ENCODE assay signal across 24 cellular contexts in genomic region chr2:74361327-74361726, GRCh38. TPM values are rescaled to one million over a fixed set of nuclear protein-coding genes. Genes with fewer than 3 reads are reported as not detected.
DNase-seq lines count a peak whose midpoint lies in the region; ATAC-seq, FAIRE-seq and TF ChIP-seq lines count a peak whose summit lies in the region.
"Had no signal": no experiment of that assay in that cellular context is flagged by ENCODE, and none has a peak within 500 bp of the region (broad histone marks: within the 10 kb centered on the region; RNA-seq: fewer than 3 reads in every experiment).

No MANE protein-coding gene starts in this region.

- H3K9me3 ChIP-seq in breast epithelium (no peaks in the 10 kb centered on the region), K562 (replicated peaks; ENCODE audit: control insufficient read depth, insufficient read depth, low read depth, low read length) (no peaks in the 10 kb centered on the region), neural progenitor cell (ENCODE audit: low read depth) (no peaks in the 10 kb centered on the region)

- no peak for TF ChIP-seq EP300 in K562 (IDR thresholded peaks at IDR 0.05; ENCODE audit: low read length)

- TF ChIP-seq RAD21 in K562 (CRISPR knock-in tag; conservative IDR thresholded peaks at IDR 0.05 in 1 of 2, IDR thresholded peaks at IDR 0.05 in 1 of 2), result no peak

- no peak overlapping the region for H3K4me3 Mint-ChIP-seq in MCF 10A (ENCODE audit: unreplicated experiment)
- peak overlapping the region; percentile 59 for H3K4me3 Mint-ChIP-seq in neural progenitor cell
- no peak overlapping the region for H3K4me3 Mint-ChIP-seq in activated CD4-positive, alpha-beta memory T cell treated with anti-CD3 and anti-CD28 coated beads, Interleukin-2, amount 10 ng/mL, durations not matched to agents 7 days and 5 days
- H3K4me3 Mint-ChIP-seq: CD8-positive, alpha-beta T cell had no signal

- H3K27me3 Mint-ChIP-seq in MCF 10A (ENCODE audit: insufficient read depth, unreplicated experiment), result no peaks in the 10 kb centered on the region
- peaks cover 6% of the 10 kb centered on the region for H3K27me3 Mint-ChIP-seq in neural progenitor cell (ENCODE audit: insufficient read depth, low read depth)
- H3K27me3 Mint-ChIP-seq in activated CD4-positive, alpha-beta memory T cell treated with anti-CD3 and anti-CD28 coated beads, Interleukin-2, amount 10 ng/mL, durations not matched to agents 7 days and 5 days, result no peaks in the 10 kb centered on the region

- no peaks in the 10 kb centered on the region for H4K20me1 ChIP-seq in K562 (replicated peaks; ENCODE audit: control insufficient read depth, insufficient read depth, low read length)
- no peaks in the 10 kb centered on the region for H4K20me1 ChIP-seq in neural progenitor cell (ENCODE audit: low read depth)

- H3K27ac ChIP-seq in breast epithelium (no peak overlapping the region), K562 (ENCODE audit: extremely low read depth, low read depth, low read length) (no peak overlapping the region), neural progenitor cell (no peak overlapping the region), RWPE1 (no peak overlapping the region)
- H3K27ac ChIP-seq: 22Rv1, HL-60 had no signal

- no peaks in the 10 kb centered on the region for H3K9me1 ChIP-seq in K562 (ENCODE audit: control insufficient read depth, insufficient read depth, low read length)

- H3K9ac ChIP-seq in K562 (ENCODE audit: insufficient read depth in 1 of 2, low read depth in 2 of 2, low read length in 2 of 2) (no peak overlapping the region), neural progenitor cell (no peak overlapping the region)

- DNase-seq in MCF 10A (ENCODE audit: unreplicated experiment) (no peak), breast epithelium (ENCODE audit: low spot score in 2 of 2) (no peak), K562 (ENCODE audit: extremely low read depth in 1 of 4, low spot score in 3 of 4) (no peak), neural progenitor cell (ENCODE audit: low spot score) (no peak), RWPE1 (ENCODE audit: low spot score) (no peak), ureter (ENCODE audit: low spot score) (no peak)
- DNase-seq in activated CD4-positive, alpha-beta memory T cell treated with anti-CD3 and anti-CD28 coated beads, Interleukin-2, amount 10 ng/mL, durations not matched to agents 7 days and 5 days, result no peak
- DNase-seq: AML-193; C1 segment of cervical spinal cord; CD8-positive, alpha-beta T cell; MV-4-11; NCI-H1105 treated with DMSO at 0.1 percent for 48 hours; NCI-H2029 treated with DMSO at 0.1 percent for 48 hours; NCI-H345; NCI-H524; NCI-H774; NK-92 treated with Interleukin-12 subunit alpha and Interleukin-12 subunit beta, amount 100 ng/mL, for 24 hours; Right ventricle myocardium superior had no signal

- FAIRE-seq in K562 (lab: Jason Lieb, UNC), result no peak
- FAIRE-seq: G401.6, GM19239, RCC 7860 had no signal

- ATAC-seq in K562, result no peak
- ATAC-seq in GM18867 (IDR thresholded peaks at IDR 0.05; ENCODE audit: unreplicated experiment), result no peak
- ATAC-seq: CD8-positive, alpha-beta T cell had no signal

- no peaks in the 10 kb centered on the region for H3F3A ChIP-seq in neural progenitor cell (ENCODE audit: low read depth)

- TF ChIP-seq CTCF in MCF 10A (IDR thresholded peaks at IDR 0.05; ENCODE audit: unreplicated experiment), result no peak
- no peak for TF ChIP-seq CTCF in breast epithelium (IDR thresholded peaks at IDR 0.05)
- TF ChIP-seq CTCF in K562 (IDR thresholded peaks at IDR 0.05 in 2 of 3, conservative IDR thresholded peaks at IDR 0.05 in 1 of 3; ENCODE audit: insufficient read depth in 2 of 3, low read depth in 1 of 3, low read length in 3 of 3), result no peak
- no peak for TF ChIP-seq CTCF in neural progenitor cell (IDR thresholded peaks at IDR 0.05)
- TF ChIP-seq CTCF in RWPE1 (conservative IDR thresholded peaks at IDR 0.05; ENCODE audit: low read depth), result no peak

- H3K4me2 ChIP-seq in K562 (ENCODE audit: insufficient read depth, low read length) (no peak overlapping the region), neural progenitor cell (no peak overlapping the region)

- 75% methylated on average over 10 of the region's 11 CpGs for WGBS in K562 (ENCODE audit: insufficient coverage, low coverage, missing lambda C conversion rate)

- H3K27ac Mint-ChIP-seq in MCF 10A (ENCODE audit: low read depth, unreplicated experiment) (no peak overlapping the region), neural progenitor cell (no peak overlapping the region)
- no peak overlapping the region for H3K27ac Mint-ChIP-seq in activated CD4-positive, alpha-beta memory T cell treated with anti-CD3 and anti-CD28 coated beads, Interleukin-2, amount 10 ng/mL, durations not matched to agents 7 days and 5 days
- H3K27ac Mint-ChIP-seq: CD8-positive, alpha-beta T cell had no signal

- intact Hi-C loops in MCF 10A (cut with micrococcal nuclease) (no loop called here), breast epithelium (cut with DNase I; ENCODE audit: low total_unique reads) (loop anchor here (5.0 kb wide), 1 partner anchor 944 kb away; no protein-coding TSS in a partner anchor), K562 (cut with micrococcal nuclease) (no loop called here)

- CTCF ChIA-PET in MCF 10A (lab: Yijun Ruan, JAX), result interaction anchor here (0.6 to 1.9 kb wide), 3 partner anchors 26 to 111 kb away, joined by 3 to 9 read pairs (median 4); no protein-coding TSS in a partner anchor
- CTCF ChIA-PET in K562 (lab: Yijun Ruan, JAX; ENCODE audit: low intra/inter-chr PET ratio), result no interaction called here
- CTCF ChIA-PET in RWPE1 (lab: Yijun Ruan, JAX), result interaction anchor here (0.6 kb wide), 1 partner anchor 27 kb away, joined by 3 read pairs; no protein-coding TSS in a partner anchor
- CTCF ChIA-PET in activated CD4-positive, alpha-beta memory T cell treated with anti-CD3 and anti-CD28 coated beads, Interleukin-2, amount 10 ng/mL, durations not matched to agents 7 days and 5 days (lab: Charles Lee), result interaction anchor here (1.3 kb wide), 1 partner anchor 26 kb away, joined by 5 read pairs; no protein-coding TSS in a partner anchor

- POLR2A ChIA-PET in MCF 10A (lab: Yijun Ruan, JAX), result no interaction called here
- POLR2A ChIA-PET in K562 (lab: Yijun Ruan, JAX), result interaction anchor here (0.6 to 1.2 kb wide), 2 partner anchors 8 to 506 kb away, joined by 3 read pairs; no protein-coding TSS in a partner anchor
- POLR2A ChIA-PET in RWPE1 (lab: Yijun Ruan, JAX; ENCODE audit: low non-redundant PET), result no interaction called here
- POLR2A ChIA-PET in activated CD4-positive, alpha-beta memory T cell treated with anti-CD3 and anti-CD28 coated beads, Interleukin-2, amount 10 ng/mL, durations not matched to agents 7 days and 5 days (lab: Charles Lee), result no interaction called here

- TSS peak; percentile 67 for BruUV-seq in MCF 10A (replicated peaks; lab: Mats Ljungman, UMichigan)
- BruUV-seq in K562 (replicated peaks; lab: Mats Ljungman, UMichigan), result TSS peak; percentile 63

- H3K4me1 Mint-ChIP-seq in MCF 10A (ENCODE audit: insufficient read depth, unreplicated experiment) (no peaks in the 10 kb centered on the region), neural progenitor cell (no peaks in the 10 kb centered on the region)
- no peaks in the 10 kb centered on the region for H3K4me1 Mint-ChIP-seq in activated CD4-positive, alpha-beta memory T cell treated with anti-CD3 and anti-CD28 coated beads, Interleukin-2, amount 10 ng/mL, durations not matched to agents 7 days and 5 days

- no peaks in the 10 kb centered on the region for H3K79me2 ChIP-seq in K562 (ENCODE audit: control insufficient read depth, insufficient read depth, low read length)
- H3K79me2 ChIP-seq in neural progenitor cell (ENCODE audit: low read depth), result no peaks in the 10 kb centered on the region

- no peaks in the 10 kb centered on the region for H3K4me1 ChIP-seq in breast epithelium
- no peaks in the 10 kb centered on the region for H3K4me1 ChIP-seq in K562 (replicated peaks in 1 of 2; ENCODE audit: control insufficient read depth in 2 of 2, insufficient read depth in 2 of 2, low read length in 2 of 2)
- H3K4me1 ChIP-seq in neural progenitor cell, result no peaks in the 10 kb centered on the region

- TF ChIP-seq POLR2A in breast epithelium (IDR thresholded peaks at IDR 0.05) (no peak), K562 (conservative IDR thresholded peaks at IDR 0.05) (no peak)

- no peaks in the 10 kb centered on the region for H3K9me3 Mint-ChIP-seq in MCF 10A (ENCODE audit: unreplicated experiment)
- H3K9me3 Mint-ChIP-seq in neural progenitor cell, result no peaks in the 10 kb centered on the region
- H3K9me3 Mint-ChIP-seq in activated CD4-positive, alpha-beta memory T cell treated with anti-CD3 and anti-CD28 coated beads, Interleukin-2, amount 10 ng/mL, durations not matched to agents 7 days and 5 days, result no peaks in the 10 kb centered on the region
- H3K9me3 Mint-ChIP-seq: CD8-positive, alpha-beta T cell had no signal

- H3K4me3 ChIP-seq in breast epithelium (no peak overlapping the region), K562 (no peak overlapping the region), neural progenitor cell (no peak overlapping the region)

- in situ Hi-C loops in K562 (cut with MboI), result no loop called here

- peaks cover 22% of the 10 kb centered on the region for H3K36me3 ChIP-seq in breast epithelium
- H3K36me3 ChIP-seq in K562 (ENCODE audit: control insufficient read depth, insufficient read depth, low read length), result peaks cover 57% of the 10 kb centered on the region; the same call in 2 of the 3 replicates
- H3K36me3 ChIP-seq in neural progenitor cell, result no peaks in the 10 kb centered on the region

- H3K27me3 ChIP-seq in breast epithelium, result no peaks in the 10 kb centered on the region
- H3K27me3 ChIP-seq in K562 (ENCODE audit: control insufficient read depth in 2 of 2, insufficient read depth in 2 of 2, low read length in 2 of 2), result no peaks in the 10 kb centered on the region
- no peaks in the 10 kb centered on the region for H3K27me3 ChIP-seq in neural progenitor cell

- H3K36me3 Mint-ChIP-seq in MCF 10A (ENCODE audit: insufficient read depth, unreplicated experiment) (peaks cover 43% of the 10 kb centered on the region), neural progenitor cell (peaks cover 50% of the 10 kb centered on the region)
- H3K36me3 Mint-ChIP-seq in activated CD4-positive, alpha-beta memory T cell treated with anti-CD3 and anti-CD28 coated beads, Interleukin-2, amount 10 ng/mL, durations not matched to agents 7 days and 5 days (ENCODE audit: low read depth), result peaks cover 53% of the 10 kb centered on the region

- H2AFZ ChIP-seq in K562 (ENCODE audit: low read depth, low read length), result no peak overlapping the region
- no peak overlapping the region for H2AFZ ChIP-seq in neural progenitor cell (replicated peaks)

RNA-seq across cellular contexts. Expression of gene SLC4A5, which starts 18.1 kb away (rescaled TPM):
- total RNA-seq in MCF 10A (2022), result 0.12 and 0.70 TPM in 2 replicates
- total RNA-seq in breast epithelium, result 1 to 10 TPM; 2.1 to 9.2 (median 6.2) TPM
- 0.12 TPM in 1 of 2 replicates, not detected in the other for total RNA-seq in K562 (2011; cell fraction: chromatin; rRNA removed; ENCODE audit: low replicate concordance)
- total RNA-seq in K562 (2011; cell fraction: nucleolus; rRNA removed), result not detected in 2 replicates
- total RNA-seq in K562 (2011; cell fraction: nucleoplasm; rRNA removed), result not detected in 2 replicates
- 0.05 TPM in 1 of 2 replicates, not detected in the other for total RNA-seq in K562 (2014; rRNA removed)
- 0.03 TPM in 1 of 2 replicates, not detected in the other for total RNA-seq in K562 (2014; rRNA removed; fragmentation: Illumina TruSeq; extraction: Trizol)
- total RNA-seq in K562 (2015; rRNA removed; fragmentation: Illumina TruSeq; extraction: Trizol), result 0.34 and 0.69 TPM in 2 replicates
- 0.42 TPM in 1 of 2 replicates, not detected in the other for total RNA-seq in K562 (2021)
- polyA plus RNA-seq in K562 (2011; rRNA removed), result 0.03 and 0.05 TPM in 2 replicates
- 0.12 TPM in 1 of 2 replicates, not detected in the other for polyA plus RNA-seq in K562 (2011; cell fraction: cytosol; rRNA removed)
- polyA plus RNA-seq in K562 (2011; cell fraction: nucleus; rRNA removed), result 0.10 and 0.57 TPM in 2 replicates
- 0.21 and 0.96 TPM in 2 replicates for polyA plus RNA-seq in K562 (2012)
- polyA plus RNA-seq in K562 (2014; fragmentation: Illumina TruSeq; extraction: Trizol), result 0.03 and 0.16 TPM in 2 replicates
- under 1 TPM; 0.10 to 0.13 TPM for polyA plus RNA-seq in K562 (2014; fragmentation: Nextera tagmentation; extraction: Ambion mirVana)
- polyA plus RNA-seq in K562 (2014; rRNA removed), result 0.13 and 0.77 TPM in 2 replicates
- polyA minus RNA-seq in K562 (2011; rRNA and poly(A)+ RNA removed), result not detected in 2 replicates
- not detected in 2 replicates for polyA minus RNA-seq in K562 (2011; cell fraction: cytosol; rRNA and poly(A)+ RNA removed)
- not detected in 2 replicates for polyA minus RNA-seq in K562 (2011; cell fraction: nucleus; rRNA and poly(A)+ RNA removed)
- 1.7 and 2.0 TPM in 2 replicates for total RNA-seq in neural progenitor cell (ENCODE audit: low replicate concordance)
- total RNA-seq in ureter, result 7.2 TPM
- 1 to 10 TPM; 2.5 to 3.4 TPM for total RNA-seq in activated CD4-positive, alpha-beta memory T cell treated with anti-CD3 and anti-CD28 coated beads, Interleukin-2, amount 10 ng/mL, durations not matched to agents 7 days and 5 days

RNA-seq across cellular contexts. Expression of gene DCTN1, which starts 18.8 kb away (rescaled TPM):
- total RNA-seq in MCF 10A (2022) (113 and 117 TPM in 2 replicates), breast epithelium (100 to 1,000 TPM in 2 of 3 donors, 10 to 100 TPM in 1; 92.2 to 125 (median 103) TPM), K562 (2014; rRNA removed) (49.7 and 54.8 TPM in 2 replicates), K562 (2014; rRNA removed; fragmentation: Illumina TruSeq; extraction: Trizol) (23.4 and 27.5 TPM in 2 replicates), K562 (2015; rRNA removed; fragmentation: Illumina TruSeq; extraction: Trizol) (52.5 and 53.3 TPM in 2 replicates), K562 (2021) (61.0 and 71.7 TPM in 2 replicates), neural progenitor cell (ENCODE audit: low replicate concordance) (100 and 134 TPM in 2 replicates), ureter (143 TPM)
- 88.3 and 100 TPM in 2 replicates for total RNA-seq in K562 (2011; cell fraction: chromatin; rRNA removed; ENCODE audit: low replicate concordance)
- total RNA-seq in K562 (2011; cell fraction: nucleolus; rRNA removed), result 42.1 and 52.2 TPM in 2 replicates
- 63.2 and 85.9 TPM in 2 replicates for total RNA-seq in K562 (2011; cell fraction: nucleoplasm; rRNA removed)
- polyA plus RNA-seq in K562 (2011; rRNA removed) (30.0 and 39.8 TPM in 2 replicates), K562 (2014; fragmentation: Illumina TruSeq; extraction: Trizol) (51.8 and 58.0 TPM in 2 replicates), K562 (2014; fragmentation: Nextera tagmentation; extraction: Ambion mirVana) (10 to 100 TPM; 23.9 to 28.6 TPM), K562 (2014; rRNA removed) (37.2 and 45.0 TPM in 2 replicates)
- polyA plus RNA-seq in K562 (2011; cell fraction: cytosol; rRNA removed), result 33.7 and 78.9 TPM in 2 replicates
- 57.2 and 111 TPM in 2 replicates for polyA plus RNA-seq in K562 (2011; cell fraction: nucleus; rRNA removed)
- 62.1 and 62.5 TPM in 2 replicates for polyA plus RNA-seq in K562 (2012)
- polyA minus RNA-seq in K562 (2011; rRNA and poly(A)+ RNA removed), result 33.3 and 75.5 TPM in 2 replicates
- 41.6 and 65.3 TPM in 2 replicates for polyA minus RNA-seq in K562 (2011; cell fraction: cytosol; rRNA and poly(A)+ RNA removed)
- 26.1 and 26.7 TPM in 2 replicates for polyA minus RNA-seq in K562 (2011; cell fraction: nucleus; rRNA and poly(A)+ RNA removed)
- 10 to 100 TPM; 88.9 to 99.7 TPM for total RNA-seq in activated CD4-positive, alpha-beta memory T cell treated with anti-CD3 and anti-CD28 coated beads, Interleukin-2, amount 10 ng/mL, durations not matched to agents 7 days and 5 days
